In genomic region chr7:70776627-70777101, GRCh38 we compare ENCODE assay signal across 11 cellular contexts.
DNase-seq lines count a peak whose midpoint lies in the region; ATAC-seq, FAIRE-seq and TF ChIP-seq lines count a peak whose summit lies in the region.
"Had no signal": no experiment of that assay in that cellular context is flagged by ENCODE, and none has a peak within 500 bp of the region (broad histone marks: within the 10 kb centered on the region; RNA-seq: fewer than 3 reads in every experiment).

No MANE protein-coding gene starts in this region.

- H3K9me2 ChIP-seq in PC-3 (replicated peaks; ENCODE audit: low read length) = no peaks in the 10 kb centered on the region

- DNase-seq in NCI-H1105 treated with DMSO at 0.1 percent for 48 hours (lab: John Stamatoyannopoulos, UW) (peak; percentile 19), NCI-H1105 (lab: John Stamatoyannopoulos, UW) (no peak), sciatic nerve (ENCODE audit: low spot score) (peak; percentile 70), HT-29 (ENCODE audit: low spot score) (no peak), PC-3 (no peak), kidney (no peak)
- DNase-seq in Jurkat, Clone E6-1 (ENCODE audit: low read depth, low spot score) = peak; percentile 73
- DNase-seq in central memory CD4-positive, alpha-beta T cell = peak; percentile 52
- DNase-seq: activated gamma-delta T cell, HFFc6 had no signal

- H3K27ac ChIP-seq in PC-3 (ENCODE audit: low read length) (no peak overlapping the region), kidney (ENCODE audit: low read depth in 2 of 2, low read length in 2 of 2) (no peak overlapping the region)
- H3K27ac ChIP-seq: 22Rv1 had no signal

- H3K27me3 ChIP-seq in PC-3 (ENCODE audit: low read length) = no peaks in the 10 kb centered on the region

- peak overlapping the region; percentile 13 for H3K4me3 ChIP-seq in Jurkat, Clone E6-1 (ENCODE audit: low read length)
- no peak overlapping the region for H3K4me3 ChIP-seq in PC-3 (ENCODE audit: low read length)
- no peak overlapping the region for H3K4me3 ChIP-seq in kidney (ENCODE audit: low read length in 2 of 2)

- H3K36me3 ChIP-seq in PC-3 (ENCODE audit: low read depth, low read length) (no peaks in the 10 kb centered on the region), kidney (ENCODE audit: control insufficient read depth in 1 of 2, insufficient read depth in 2 of 2, low read length in 2 of 2) (peaks cover 15 to 17% of the 10 kb centered on the region in 2 donors)

- intact Hi-C loops in sciatic nerve (cut with DNase I) (no loop called here), PC-3 (cut with micrococcal nuclease) (no loop called here), kidney (cut with DNase I) (no loop called here)

- H3K79me2 ChIP-seq in PC-3 (ENCODE audit: low read length) = no peaks in the 10 kb centered on the region

- no peaks in the 10 kb centered on the region for H4K20me1 ChIP-seq in PC-3 (ENCODE audit: low read length)

- H3K4me1 ChIP-seq in PC-3 (ENCODE audit: insufficient read depth, low read length) (no peaks in the 10 kb centered on the region), kidney (ENCODE audit: control insufficient read depth in 1 of 2, insufficient read depth in 1 of 2, low read depth in 1 of 2, low read length in 2 of 2) (peaks cover 2% of the 10 kb centered on the region in 2 donors)

- no TSS peak for BruUV-seq in PC-3 (replicated peaks; lab: Mats Ljungman, UMichigan)

- H3K9me3 ChIP-seq in PC-3 (ENCODE audit: low read length) (no peaks in the 10 kb centered on the region), kidney (ENCODE audit: control insufficient read depth in 1 of 2, low read length in 2 of 2) (no peaks in the 10 kb centered on the region)

- no peak overlapping the region for H3K9ac ChIP-seq in PC-3 (ENCODE audit: low read length)
- H3K9ac ChIP-seq in kidney (ENCODE audit: low read length in 2 of 2) = no peak overlapping the region

- H3F3A ChIP-seq in PC-3 (ENCODE audit: low read length, unreplicated experiment) = no peaks in the 10 kb centered on the region

- POLR2A ChIA-PET in PC-3 (lab: Charles Lee; ENCODE audit: unreplicated experiment) = no interaction called here

- H2AFZ ChIP-seq in PC-3 (ENCODE audit: low read length) = no peak overlapping the region

- CTCF ChIA-PET in PC-3 (lab: Charles Lee) = no interaction called here

- no peak for TF ChIP-seq CTCF in PC-3 (conservative IDR thresholded peaks at IDR 0.05; ENCODE audit: low read depth, low read length)
- TF ChIP-seq CTCF in kidney (IDR thresholded peaks at IDR 0.05; ENCODE audit: borderline replicate concordance, extremely low read depth, insufficient read depth) = no peak

- no peak overlapping the region for H3K4me2 ChIP-seq in PC-3 (ENCODE audit: low read length)

- no peak for FAIRE-seq in kidney (lab: Jason Lieb, UNC)

- peak; percentile 87 for ATAC-seq in sciatic nerve
- ATAC-seq in PC-3 = no peak

Comparison
In these comparisons a context has a peak if more than half of its experiments do, and no peak if none do; other contexts are left out.
1. DNase-seq: peak in NCI-H1105 treated with DMSO at 0.1 percent for 48 hours (single experiment), Jurkat, Clone E6-1 (single experiment), central memory CD4-positive, alpha-beta T cell (single experiment) and sciatic nerve (single experiment); none in NCI-H1105 (single experiment), HT-29 (single experiment), PC-3 (single experiment) and kidney (single experiment).